Comparison of ENCODE assay signal across 23 cellular contexts in the genomic region with DNA sequence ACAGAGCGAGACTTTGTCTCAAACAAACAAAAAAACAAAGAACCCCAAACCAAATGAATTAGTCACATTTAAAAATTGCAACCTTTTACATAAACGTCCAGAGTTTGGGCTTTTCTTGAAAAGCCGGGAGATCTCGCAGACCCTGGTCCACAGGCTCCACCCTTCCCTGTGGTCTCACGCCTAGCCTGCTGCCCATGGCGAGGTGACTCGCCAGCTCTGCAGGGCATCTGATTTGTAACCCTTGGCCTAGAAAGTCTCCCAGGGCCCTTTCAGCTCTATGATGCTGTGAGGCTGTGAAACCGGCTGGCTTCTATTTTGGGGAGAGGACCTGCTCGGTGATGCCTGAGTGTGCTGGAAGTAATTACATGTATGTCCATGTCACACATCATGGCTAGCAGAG.
"Had no signal": no experiment of that assay in that cellular context is flagged by ENCODE, and none has a peak within 500 bp of the region (broad histone marks: within the 10 kb centered on the region; RNA-seq: fewer than 3 reads in every experiment).

No MANE protein-coding gene starts in this region.

- DNase-seq: activated B cell treated with CpG ODN at 0.5 μM for 24 hours; activated CD4-positive, alpha-beta T cell treated with anti-CD3 and anti-CD28 coated beads for 1 hour; activated CD4-positive, alpha-beta T cell treated with anti-CD3 and anti-CD28 coated beads, Interleukin-2, amount 10 ng/mL, durations not matched to agents 24 days and 14 days; activated CD4-positive, alpha-beta T cell treated with anti-CD3 and anti-CD28 coated beads, Interleukin-2, amount 50 U/mL, for 48 hours; activated naive CD4-positive, alpha-beta T cell treated with anti-CD3 and anti-CD28 coated beads, Interleukin-2, amount 50 U/mL, for 16 hours; activated naive CD8-positive, alpha-beta T cell treated with anti-CD3 and anti-CD28 coated beads, Interleukin-2, amount 50 U/mL, for 24 hours; amniotic stem cell; body of pancreas; MG63; MV-4-11; NCI-H1092 treated with DMSO at 0.1 percent for 48 hours; NCI-H1417 treated with DMSO at 0.1 percent for 48 hours; NCI-H1694; NCI-H2029 treated with DMSO at 0.1 percent for 48 hours; NCI-H345; NCI-H510A; NCI-H526 treated with DMSO at 0.1 percent for 48 hours; NCI-H82; SHP77; T-helper 2 cell; T1000 had no signal

- H3K27ac Mint-ChIP-seq: activated B cell treated with CpG ODN at 0.5 μM for 24 hours; activated CD4-positive, alpha-beta T cell treated with anti-CD3 and anti-CD28 coated beads, Interleukin-2, amount 10 ng/mL, durations not matched to agents 24 days and 14 days; activated naive CD8-positive, alpha-beta T cell treated with anti-CD3 and anti-CD28 coated beads, Interleukin-2, amount 50 U/mL, for 24 hours had no signal

- H3K36me3 ChIP-seq: ascending aorta, SJSA1 had no signal

- H3K9me3 Mint-ChIP-seq: activated CD4-positive, alpha-beta T cell treated with anti-CD3 and anti-CD28 coated beads, Interleukin-2, amount 10 ng/mL, durations not matched to agents 24 days and 14 days; activated naive CD8-positive, alpha-beta T cell treated with anti-CD3 and anti-CD28 coated beads, Interleukin-2, amount 50 U/mL, for 24 hours had no signal

- H3K4me3 ChIP-seq: ascending aorta, body of pancreas, MG63, SJSA1 had no signal

- H3K4me1 ChIP-seq: ascending aorta, SJSA1 had no signal

- H3K9me3 ChIP-seq: ascending aorta had no signal

- H3K27me3 ChIP-seq: ascending aorta, body of pancreas, MG63, SJSA1 had no signal

- H3K27me3 Mint-ChIP-seq: activated CD4-positive, alpha-beta T cell treated with anti-CD3 and anti-CD28 coated beads, Interleukin-2, amount 10 ng/mL, durations not matched to agents 24 days and 14 days had no signal

- H3K4me3 Mint-ChIP-seq: activated B cell treated with CpG ODN at 0.5 μM for 24 hours; activated CD4-positive, alpha-beta T cell treated with anti-CD3 and anti-CD28 coated beads, Interleukin-2, amount 10 ng/mL, durations not matched to agents 24 days and 14 days; activated naive CD8-positive, alpha-beta T cell treated with anti-CD3 and anti-CD28 coated beads, Interleukin-2, amount 50 U/mL, for 24 hours had no signal

- H3K27ac ChIP-seq: ascending aorta, body of pancreas, SJSA1 had no signal

- ATAC-seq: activated naive CD8-positive, alpha-beta T cell treated with anti-CD3 and anti-CD28 coated beads, Interleukin-2, amount 50 U/mL, for 24 hours; body of pancreas had no signal
